Comparison of ENCODE assay signal across 24 cellular contexts in genomic region chr14:33477752-33478151, GRCh38.
DNase-seq lines count a peak whose midpoint lies in the region; ATAC-seq and TF ChIP-seq lines count a peak whose summit lies in the region.
"Had no signal": no experiment of that assay in that cellular context is flagged by ENCODE, and none has a peak within 500 bp of the region (broad histone marks: within the 10 kb centered on the region; RNA-seq: fewer than 3 reads in every experiment).

No MANE protein-coding gene starts in this region.

- no peak for ATAC-seq in GM18498 (IDR thresholded peaks at IDR 0.05; ENCODE audit: unreplicated experiment)
- ATAC-seq in GM19463 (IDR thresholded peaks at IDR 0.05; ENCODE audit: unreplicated experiment): no peak
- ATAC-seq: activated CD8-positive, alpha-beta T cell treated with anti-CD3 and anti-CD28 coated beads for 36 hours; gastrocnemius medialis; K562 had no signal

- no peaks in the 10 kb centered on the region for H3K9me3 Mint-ChIP-seq in brain
- H3K9me3 Mint-ChIP-seq: activated CD8-positive, alpha-beta T cell treated with anti-CD3 and anti-CD28 coated beads for 36 hours; T-helper 1 cell treated with Interleukin-12 subunit alpha and Interleukin-12 subunit beta and Interleukin-4 antibody, amounts not matched to agents 30 μg/mL and 1 μg/mL, for 36 hours had no signal

- no peaks in the 10 kb centered on the region for H3K36me3 Mint-ChIP-seq in brain
- H3K36me3 Mint-ChIP-seq: activated naive CD8-positive, alpha-beta T cell; CD4-positive, CD25-positive, alpha-beta regulatory T cell; immature natural killer cell had no signal

- no peak for TF ChIP-seq CTCF in brain (conservative IDR thresholded peaks at IDR 0.05)

- DNase-seq in NCI-H1417 (lab: John Stamatoyannopoulos, UW) (peak in 2 of 3 experiments; percentile 12 to 60), NCI-H1417 treated with DMSO at 0.1 percent for 48 hours (lab: John Stamatoyannopoulos, UW) (no peak), NCI-H2081 treated with DMSO at 0.1 percent for 48 hours (lab: John Stamatoyannopoulos, UW) (peak; percentile 0), nucleus accumbens (lab: John Stamatoyannopoulos, UW) (peak in 30 of 56 donors; percentile 6 to 85 (median 32))
- DNase-seq in stimulated activated CD4-positive, alpha-beta T cell treated with anti-CD3 and anti-CD28 coated beads, Interleukin-4, amount 100 ng/mL, for 4 hours: no peak
- DNase-seq: activated CD4-positive, alpha-beta T cell treated with anti-CD3 and anti-CD28 coated beads for 1 hour; activated CD8-positive, alpha-beta T cell treated with anti-CD3 and anti-CD28 coated beads for 36 hours; aorta; CD4-positive, CD25-positive, alpha-beta regulatory T cell; gastrocnemius medialis; immature natural killer cell; mesenchymal stem cell; MM.1S; NCI-H146; RPMI8226; sigmoid colon; stimulated activated naive CD4-positive, alpha-beta T cell treated with Interleukin-2 at 50 U/mL for 16 hours had no signal

- H3K27me3 Mint-ChIP-seq in brain: no peaks in the 10 kb centered on the region
- H3K27me3 Mint-ChIP-seq: central memory CD8-positive, alpha-beta T cell had no signal

- peak overlapping the region; percentile 12 to 85 (median 60) for H3K27ac Mint-ChIP-seq in brain
- H3K27ac Mint-ChIP-seq: activated CD8-positive, alpha-beta T cell treated with anti-CD3 and anti-CD28 coated beads for 36 hours; activated naive CD8-positive, alpha-beta T cell; CD4-positive, CD25-positive, alpha-beta regulatory T cell; immature natural killer cell; T-helper 1 cell treated with Interleukin-12 subunit alpha and Interleukin-12 subunit beta and Interleukin-4 antibody, amounts not matched to agents 30 μg/mL and 1 μg/mL, for 36 hours had no signal

- H3K4me1 Mint-ChIP-seq in brain: peaks cover 88% of the 10 kb centered on the region
- H3K4me1 Mint-ChIP-seq: CD4-positive, CD25-positive, alpha-beta regulatory T cell; central memory CD8-positive, alpha-beta T cell; immature natural killer cell had no signal

- peak overlapping the region; percentile 5 to 68 (median 49) for H3K4me3 Mint-ChIP-seq in brain
- H3K4me3 Mint-ChIP-seq: activated CD8-positive, alpha-beta T cell treated with anti-CD3 and anti-CD28 coated beads for 36 hours; activated naive CD8-positive, alpha-beta T cell; CD4-positive, CD25-positive, alpha-beta regulatory T cell; central memory CD8-positive, alpha-beta T cell; immature natural killer cell; T-helper 1 cell treated with Interleukin-12 subunit alpha and Interleukin-12 subunit beta and Interleukin-4 antibody, amounts not matched to agents 30 μg/mL and 1 μg/mL, for 36 hours had no signal

Comparison
In these comparisons a context has a peak if more than half of its experiments do, and no peak if none do; other contexts are left out.
1. DNase-seq: peak in NCI-H1417 (2 of 3), NCI-H2081 treated with DMSO at 0.1 percent for 48 hours (single experiment) and nucleus accumbens (30 of 56); none in NCI-H1417 treated with DMSO at 0.1 percent for 48 hours (single experiment) and stimulated activated CD4-positive, alpha-beta T cell treated with anti-CD3 and anti-CD28 coated beads, Interleukin-4, amount 100 ng/mL, for 4 hours (0 of 2).